Comparison of ENCODE assay signal across 12 cellular contexts in the genomic region with DNA sequence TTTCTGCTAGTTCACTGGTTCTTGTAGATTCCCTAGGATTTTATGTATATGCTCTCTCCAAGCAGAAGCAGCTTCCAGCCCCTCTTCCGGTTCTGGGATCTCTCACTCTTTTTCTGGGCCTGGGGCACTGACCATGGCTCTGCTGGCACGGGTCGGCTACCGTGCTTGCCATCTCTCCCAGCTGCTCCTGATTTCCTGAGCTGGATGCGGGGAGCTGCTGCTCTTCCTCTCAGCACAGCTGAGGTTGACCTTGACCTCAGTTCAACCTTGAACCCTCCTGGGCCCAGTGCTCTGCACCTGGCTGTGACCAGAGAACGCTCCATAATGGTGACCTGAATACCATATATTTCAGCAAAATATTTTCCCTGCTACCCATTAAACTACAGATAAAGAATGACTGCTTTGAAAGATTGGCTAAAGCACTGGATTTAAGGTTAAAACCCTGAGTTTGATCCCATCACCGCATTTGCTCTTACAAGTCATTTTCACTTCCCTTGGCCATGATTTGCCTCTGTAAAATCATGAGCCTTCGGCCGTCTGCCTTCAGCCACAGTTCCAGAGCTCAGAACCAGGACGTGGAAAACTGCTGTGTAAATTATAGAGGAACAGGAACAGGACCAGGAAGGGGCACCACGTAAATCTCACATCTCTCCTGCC.
DNase-seq lines count a peak whose midpoint lies in the region; ATAC-seq and TF ChIP-seq lines count a peak whose summit lies in the region.
"Had no signal": no experiment of that assay in that cellular context is flagged by ENCODE, and none has a peak within 500 bp of the region (broad histone marks: within the 10 kb centered on the region; RNA-seq: fewer than 3 reads in every experiment).

No MANE protein-coding gene starts in this region.

- H4K20me1 ChIP-seq in neural progenitor cell (ENCODE audit: low read depth), result no peaks in the 10 kb centered on the region

- no peak overlapping the region for H3K9ac ChIP-seq in neural progenitor cell

- no peak overlapping the region for H3K4me3 ChIP-seq in neural progenitor cell
- H3K4me3 ChIP-seq: ovary had no signal

- H3K4me1 ChIP-seq in neural progenitor cell, result peaks cover 11% of the 10 kb centered on the region

- peak overlapping the region; percentile 91 for H3K27ac Mint-ChIP-seq in activated CD4-positive, alpha-beta T cell treated with anti-CD3 and anti-CD28 coated beads, Interleukin-2, amount 10 ng/mL, durations not matched to agents 24 days and 14 days
- peak overlapping the region; percentile 93 to 100 for H3K27ac Mint-ChIP-seq in activated naive CD4-positive, alpha-beta T cell treated with anti-CD3 and anti-CD28 coated beads, Interleukin-2, amount 50 U/mL, for 72 hours
- H3K27ac Mint-ChIP-seq in neural progenitor cell, result peak overlapping the region; percentile 29

- DNase-seq in activated CD4-positive, alpha-beta T cell treated with anti-CD3 and anti-CD28 coated beads, Interleukin-2, amount 10 ng/mL, durations not matched to agents 24 days and 14 days, result no peak
- no peak for DNase-seq in activated CD4-positive, alpha-beta T cell treated with anti-CD3 and anti-CD28 coated beads, Interleukin-2, amount 50 U/mL, for 48 hours
- DNase-seq in MV-4-11 (lab: John Stamatoyannopoulos, UW) (peak; percentile 64), neural progenitor cell (ENCODE audit: low spot score) (no peak), Ammon's horn (ENCODE audit: low spot score) (no peak)
- no peak for DNase-seq in activated naive CD4-positive, alpha-beta T cell treated with anti-CD3 and anti-CD28 coated beads, Interleukin-2, amount 50 U/mL, for 72 hours (ENCODE audit: low spot score in 2 of 2)
- no peak for DNase-seq in stimulated activated naive CD4-positive, alpha-beta T cell (lab: John Stamatoyannopoulos, UW)
- no peak for DNase-seq in stimulated activated CD4-positive, alpha-beta T cell treated with anti-CD3 and anti-CD28 coated beads, Interleukin-2, amount 100 ng/mL, for 24 hours
- DNase-seq: central memory CD4-positive, alpha-beta T cell; NCI-H2171 treated with DMSO at 0.1 percent for 48 hours; ovary; RPMI8226 had no signal

- H3K4me2 ChIP-seq in neural progenitor cell, result no peak overlapping the region

- H3K27me3 Mint-ChIP-seq in activated CD4-positive, alpha-beta T cell treated with anti-CD3 and anti-CD28 coated beads, Interleukin-2, amount 10 ng/mL, durations not matched to agents 24 days and 14 days, result no peaks in the 10 kb centered on the region
- H3K27me3 Mint-ChIP-seq in neural progenitor cell (ENCODE audit: insufficient read depth, low read depth), result peaks cover 4% of the 10 kb centered on the region

- H3K9me3 ChIP-seq in neural progenitor cell (ENCODE audit: low read depth), result no peaks in the 10 kb centered on the region
- H3K9me3 ChIP-seq: ovary had no signal

- intact Hi-C loops in activated CD4-positive, alpha-beta T cell treated with anti-CD3 and anti-CD28 coated beads, Interleukin-2, amount 10 ng/mL, durations not matched to agents 24 days and 14 days (cut with micrococcal nuclease), result no loop called here

- no peak overlapping the region for H2AFZ ChIP-seq in neural progenitor cell (replicated peaks)

- peaks cover 8% of the 10 kb centered on the region for H3K9me3 Mint-ChIP-seq in activated CD4-positive, alpha-beta T cell treated with anti-CD3 and anti-CD28 coated beads, Interleukin-2, amount 10 ng/mL, durations not matched to agents 24 days and 14 days
- H3K9me3 Mint-ChIP-seq in activated naive CD4-positive, alpha-beta T cell treated with anti-CD3 and anti-CD28 coated beads, Interleukin-2, amount 50 U/mL, for 72 hours, result peaks cover 13 to 24% of the 10 kb centered on the region in 2 donors
- H3K9me3 Mint-ChIP-seq in neural progenitor cell, result peaks cover 4% of the 10 kb centered on the region

- peak overlapping the region; percentile 64 for H3K4me3 Mint-ChIP-seq in activated CD4-positive, alpha-beta T cell treated with anti-CD3 and anti-CD28 coated beads, Interleukin-2, amount 10 ng/mL, durations not matched to agents 24 days and 14 days
- peak overlapping the region; percentile 56 for H3K4me3 Mint-ChIP-seq in neural progenitor cell

- no peaks in the 10 kb centered on the region for H3K27me3 ChIP-seq in neural progenitor cell
- H3K27me3 ChIP-seq: ovary had no signal

- no peak for ATAC-seq in activated naive CD4-positive, alpha-beta T cell treated with anti-CD3 and anti-CD28 coated beads, Interleukin-2, amount 50 U/mL, for 72 hours

- peaks cover 6% of the 10 kb centered on the region for H3F3A ChIP-seq in neural progenitor cell (ENCODE audit: low read depth)

- peaks cover 77% of the 10 kb centered on the region for H3K4me1 Mint-ChIP-seq in activated CD4-positive, alpha-beta T cell treated with anti-CD3 and anti-CD28 coated beads, Interleukin-2, amount 10 ng/mL, durations not matched to agents 24 days and 14 days
- H3K4me1 Mint-ChIP-seq in neural progenitor cell, result peaks cover 22% of the 10 kb centered on the region

- H3K79me2 ChIP-seq in neural progenitor cell (ENCODE audit: low read depth), result no peaks in the 10 kb centered on the region

- no peak for TF ChIP-seq CTCF in neural progenitor cell (IDR thresholded peaks at IDR 0.05)

- H3K27ac ChIP-seq in neural progenitor cell, result no peak overlapping the region
- H3K27ac ChIP-seq: ovary had no signal

- no peaks in the 10 kb centered on the region for H3K36me3 ChIP-seq in neural progenitor cell
- H3K36me3 ChIP-seq: ovary had no signal

- peaks cover 79% of the 10 kb centered on the region for H3K36me3 Mint-ChIP-seq in activated CD4-positive, alpha-beta T cell treated with anti-CD3 and anti-CD28 coated beads, Interleukin-2, amount 10 ng/mL, durations not matched to agents 24 days and 14 days (ENCODE audit: low read depth)
- H3K36me3 Mint-ChIP-seq in activated naive CD4-positive, alpha-beta T cell treated with anti-CD3 and anti-CD28 coated beads, Interleukin-2, amount 50 U/mL, for 72 hours, result peaks cover 59 to 84% of the 10 kb centered on the region in 2 donors
- peaks cover 24% of the 10 kb centered on the region for H3K36me3 Mint-ChIP-seq in neural progenitor cell

Comparison
In these comparisons a context has a peak if more than half of its experiments do, and no peak if none do; other contexts are left out.
1. H3K27ac Mint-ChIP-seq: peak in every context shown above with its lines; median percentile 96 in activated naive CD4-positive, alpha-beta T cell treated with anti-CD3 and anti-CD28 coated beads, Interleukin-2, amount 50 U/mL, for 72 hours; 91 in activated CD4-positive, alpha-beta T cell treated with anti-CD3 and anti-CD28 coated beads, Interleukin-2, amount 10 ng/mL, durations not matched to agents 24 days and 14 days; 29 in neural progenitor cell.